ENCODE assay signal across 11 cellular contexts in the genomic region with DNA sequence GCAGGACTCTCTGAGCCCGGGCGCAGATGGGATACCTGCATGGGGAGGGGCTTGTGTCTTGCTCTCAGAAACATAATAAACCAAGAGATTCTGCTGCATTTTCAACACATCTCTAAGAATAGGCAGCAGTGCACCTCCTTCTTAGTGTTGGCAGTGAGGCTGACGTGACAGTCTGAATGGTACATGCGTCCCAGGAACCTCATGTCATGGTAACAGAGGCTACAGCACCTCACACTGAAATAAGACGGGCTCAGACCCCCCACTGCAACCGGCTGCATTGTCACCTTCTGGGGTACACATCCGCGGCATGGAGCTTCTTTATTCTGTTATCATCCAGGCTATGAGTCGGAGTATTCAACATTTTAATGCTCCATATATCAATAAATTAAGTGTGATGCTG.
"Had no signal": no experiment of that assay in that cellular context is flagged by ENCODE, and none has a peak within 500 bp of the region (broad histone marks: within the 10 kb centered on the region; RNA-seq: fewer than 3 reads in every experiment).

No MANE protein-coding gene starts in this region.

- H3K27me3 ChIP-seq: adrenal gland, ascending aorta, body of pancreas, brain microvascular endothelial cell, breast epithelium, cardiac muscle cell had no signal

- H3K4me3 ChIP-seq: adrenal gland, ascending aorta, body of pancreas, breast epithelium, cardiac muscle cell had no signal

- H3K36me3 ChIP-seq: adrenal gland, ascending aorta, brain microvascular endothelial cell, breast epithelium, cardiac muscle cell had no signal

- ATAC-seq: activated naive CD4-positive, alpha-beta T cell treated with anti-CD3 and anti-CD28 coated beads, Interleukin-2, amount 50 U/mL, for 72 hours; activated naive CD8-positive, alpha-beta T cell treated with anti-CD3 and anti-CD28 coated beads, Interleukin-2, amount 50 U/mL, for 24 hours; activated T-cell treated with anti-CD3 and anti-CD28 coated beads, Interleukin-2, amount 50 U/mL, for 4 hours; activated T-cell treated with anti-CD3 and anti-CD28 coated beads, Interleukin-2, amount 50 U/mL, for 72 hours; activated T-helper 17 cell treated with anti-CD3 and anti-CD28 coated beads, Interleukin-2, amount 50 U/mL, for 72 hours; body of pancreas had no signal

- H3K9me3 ChIP-seq: adrenal gland, ascending aorta, body of pancreas, breast epithelium had no signal

- H3K27ac ChIP-seq: adrenal gland, ascending aorta, body of pancreas, brain microvascular endothelial cell, breast epithelium, cardiac muscle cell had no signal
